ENCODE assay signal across 1 cellular context in the genomic region with DNA sequence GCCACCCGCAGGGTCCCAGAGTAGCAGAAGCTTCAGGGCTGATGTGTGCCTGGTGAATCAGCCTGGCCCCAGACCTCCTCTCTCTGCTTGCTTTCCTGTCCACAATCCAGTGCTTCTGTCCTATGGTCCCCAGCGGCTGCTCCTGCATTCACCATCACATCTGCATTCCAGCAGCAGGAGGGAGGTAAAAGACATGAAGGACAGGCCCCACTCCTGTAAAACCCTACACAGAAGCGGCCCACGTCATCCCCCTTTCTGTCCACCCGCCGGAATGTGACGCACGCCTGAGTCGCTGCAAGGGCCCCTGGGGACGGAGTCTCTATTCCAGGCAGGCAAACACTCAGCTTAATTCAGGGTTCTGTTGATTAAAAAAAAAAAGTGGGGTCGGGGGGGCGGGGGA.
TF ChIP-seq lines count a peak whose summit lies in the region.

No MANE protein-coding gene starts in this region.

TF ChIP-seq in H1, 55 proteins besides CTCF, POLR2A, EP300 and RAD21:
- TF ChIP-seq SP1 (IDR thresholded peaks at IDR 0.05; ENCODE audit: low read depth, low read length), result no peak
- TF ChIP-seq TEAD4 (IDR thresholded peaks at IDR 0.05; ENCODE audit: low read depth, low read length), result 0 out of 2 replicates have a peak, but pooled peaks have one; percentile 4
